15 cellular contexts compared by ENCODE assay signal in genomic region chr2:20702563-20702962, GRCh38. TPM values are rescaled to one million over a fixed set of nuclear protein-coding genes. Genes with fewer than 3 reads are reported as not detected.
DNase-seq lines count a peak whose midpoint lies in the region; ATAC-seq and TF ChIP-seq lines count a peak whose summit lies in the region.
"Had no signal": no experiment of that assay in that cellular context is flagged by ENCODE, and none has a peak within 500 bp of the region (broad histone marks: within the 10 kb centered on the region; RNA-seq: fewer than 3 reads in every experiment).

No MANE protein-coding gene starts in this region.

- H3K27me3 Mint-ChIP-seq in osteocyte (ENCODE audit: unreplicated experiment), result no peaks in the 10 kb centered on the region
- H3K27me3 Mint-ChIP-seq: CD4-positive, CD25-positive, alpha-beta regulatory T cell had no signal

- H3K4me1 ChIP-seq in foreskin keratinocyte (no peaks in the 10 kb centered on the region), tibial artery (peaks cover 0 to 40% (median 8%) of the 10 kb centered on the region in 4 donors), adrenal gland (replicated peaks in 1 of 2) (peaks cover 0 to 4% of the 10 kb centered on the region in 2 donors)
- H3K4me1 ChIP-seq: HAP-1 had no signal

- H3K9me3 ChIP-seq in tibial artery (no peaks in the 10 kb centered on the region), adrenal gland (replicated peaks in 1 of 3) (no peaks in the 10 kb centered on the region)
- H3K9me3 ChIP-seq: HAP-1 had no signal

- DNase-seq in HCEC 1CT (peak; percentile 65), astrocyte of the spinal cord (ENCODE audit: low read depth, low spot score) (peak; percentile 33), fibroblast of pulmonary artery (ENCODE audit: low read depth) (peak; percentile 25), osteocyte (ENCODE audit: extremely low spot score, unreplicated experiment) (no peak), NCI-H2171 (lab: John Stamatoyannopoulos, UW) (no peak), foreskin keratinocyte (no peak), tibial artery (no peak), adrenal gland (no peak)
- DNase-seq: CD4-positive, CD25-positive, alpha-beta regulatory T cell; KBM-7; NCI-H1436; NCI-H2029 treated with DMSO at 0.1 percent for 48 hours; NCI-H510A treated with DMSO at 0.1 percent for 48 hours; NCI-H82 had no signal

- peaks cover 6% of the 10 kb centered on the region for H3K36me3 Mint-ChIP-seq in osteocyte (ENCODE audit: unreplicated experiment)

- intact Hi-C loops in tibial artery (cut with DNase I; ENCODE audit: low total_unique reads) (no loop called here), adrenal gland (cut with DNase I) (no loop called here)

- in situ Hi-C loops in astrocyte of the spinal cord (cut with HindIII; ENCODE audit: low sequenced_read_pairs), result no loop called here

- no peak for ATAC-seq in foreskin keratinocyte

- H3K27me3 ChIP-seq in foreskin keratinocyte (no peaks in the 10 kb centered on the region), tibial artery (no peaks in the 10 kb centered on the region), adrenal gland (no peaks in the 10 kb centered on the region)

- 76 to 92% (median 89%) methylated on average over 5 of the region's 5 CpGs for WGBS in adrenal gland, 4 donors

- H3K27ac ChIP-seq in foreskin keratinocyte, result no peak overlapping the region
- H3K27ac ChIP-seq in tibial artery, result no peak overlapping the region
- H3K27ac ChIP-seq in adrenal gland, result no peak overlapping the region

- H3K9me3 Mint-ChIP-seq in osteocyte (ENCODE audit: unreplicated experiment), result no peaks in the 10 kb centered on the region

- H3K4me1 Mint-ChIP-seq in osteocyte (ENCODE audit: unreplicated experiment), result peaks cover 53% of the 10 kb centered on the region

- H3K27ac Mint-ChIP-seq in osteocyte (ENCODE audit: unreplicated experiment), result peak overlapping the region; percentile 72

- TF ChIP-seq CTCF in astrocyte of the spinal cord (IDR thresholded peaks at IDR 0.05; ENCODE audit: low read depth, low read length) (no peak), fibroblast of pulmonary artery (IDR thresholded peaks at IDR 0.05; ENCODE audit: low read length, missing control alignments) (no peak), osteocyte (IDR thresholded peaks at IDR 0.05) (no peak), foreskin keratinocyte (conservative IDR thresholded peaks at IDR 0.05) (no peak), tibial artery (IDR thresholded peaks at IDR 0.05) (no peak), adrenal gland (IDR thresholded peaks at IDR 0.05) (no peak)

- H3K4me3 ChIP-seq in astrocyte of the spinal cord (ENCODE audit: low read depth, low read length), result no peak overlapping the region
- no peak overlapping the region for H3K4me3 ChIP-seq in fibroblast of pulmonary artery (replicated peaks; ENCODE audit: low read depth, low read length)
- H3K4me3 ChIP-seq in tibial artery, result no peak overlapping the region
- H3K4me3 ChIP-seq in adrenal gland, result no peak overlapping the region
- H3K4me3 ChIP-seq: HAP-1 had no signal

- H3K36me3 ChIP-seq in tibial artery, result no peaks in the 10 kb centered on the region
- no peaks in the 10 kb centered on the region for H3K36me3 ChIP-seq in adrenal gland (replicated peaks in 1 of 2)

- no peak for TF ChIP-seq POLR2A in adrenal gland (IDR thresholded peaks at IDR 0.05)

- no peak overlapping the region for H3K4me3 Mint-ChIP-seq in osteocyte (ENCODE audit: unreplicated experiment)
- H3K4me3 Mint-ChIP-seq: CD4-positive, CD25-positive, alpha-beta regulatory T cell had no signal

RNA-seq across cellular contexts. Expression of gene GDF7, which starts 35.6 kb away (rescaled TPM):
- 9.0 and 10.1 TPM in 2 replicates for total RNA-seq in osteocyte
- not detected in 2 replicates for total RNA-seq in foreskin keratinocyte
- polyA plus RNA-seq in foreskin keratinocyte, result not detected in 2 replicates
- total RNA-seq in adrenal gland, result 1 to 10 TPM in 3 of 8 donors, under 1 TPM in 5; 0.17 to 1.8 (median 0.51) TPM
- under 1 TPM; 0.22 to 0.30 (median 0.24) TPM for polyA plus RNA-seq in adrenal gland

RNA-seq across cellular contexts. Expression of gene HS1BP3, which starts 51.7 kb away (rescaled TPM):
- total RNA-seq in osteocyte, result 40.5 and 42.8 TPM in 2 replicates
- total RNA-seq in foreskin keratinocyte, result 21.0 and 23.8 TPM in 2 replicates
- 21.8 and 23.1 TPM in 2 replicates for polyA plus RNA-seq in foreskin keratinocyte
- total RNA-seq in adrenal gland, result 10 to 100 TPM; 33.0 to 50.1 (median 42.9) TPM
- polyA plus RNA-seq in adrenal gland, result 10 to 100 TPM; 23.7 to 44.2 (median 29.2) TPM

Comparison
In these comparisons a context has a peak if more than half of its experiments do, and no peak if none do; other contexts are left out.
1. DNase-seq: peak in HCEC 1CT (single experiment), astrocyte of the spinal cord (single experiment) and fibroblast of pulmonary artery (single experiment); none in osteocyte (single experiment), NCI-H2171 (single experiment), foreskin keratinocyte (0 of 2), tibial artery (0 of 2) and adrenal gland (0 of 7).